Comparison of ENCODE assay signal across 11 cellular contexts in the genomic region with DNA sequence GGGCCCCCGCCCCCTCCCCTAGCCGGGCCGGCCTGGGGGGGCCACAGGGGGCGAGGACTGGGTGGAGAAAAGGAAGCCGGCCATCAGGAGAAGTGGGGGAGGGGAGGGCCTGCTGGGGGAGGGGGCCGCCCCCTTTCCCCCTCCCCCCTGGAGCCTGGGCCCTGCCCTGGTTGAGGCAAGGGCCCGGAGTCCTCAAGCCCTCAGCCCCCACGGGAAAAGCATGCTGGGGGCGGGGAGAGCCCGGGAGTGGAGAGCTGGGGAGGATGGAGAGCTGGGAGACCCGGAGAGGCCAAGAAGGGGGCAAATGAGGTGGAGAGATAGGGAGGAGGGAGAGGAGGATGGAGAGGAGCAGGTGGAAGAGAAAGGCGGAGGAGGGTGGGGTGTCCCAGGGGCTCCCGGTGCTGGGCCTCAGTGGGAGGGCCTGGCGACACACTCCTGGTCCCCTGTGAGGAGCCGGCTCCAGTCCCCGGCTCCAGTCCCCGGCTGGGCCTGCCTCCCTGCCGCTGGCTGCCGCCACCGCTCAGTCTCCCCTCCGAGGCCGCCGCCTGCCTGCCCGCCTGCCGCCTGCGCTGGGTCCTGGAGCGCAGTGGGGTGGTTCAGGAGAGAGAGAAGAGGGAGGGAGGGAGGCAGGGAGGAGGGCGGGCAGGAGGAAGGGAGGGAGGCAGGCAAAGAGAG. TPM values are rescaled to one million over a fixed set of nuclear protein-coding genes. Genes with fewer than 3 reads are reported as not detected.
DNase-seq lines count a peak whose midpoint lies in the region; ATAC-seq and TF ChIP-seq lines count a peak whose summit lies in the region.
"Had no signal": no experiment of that assay in that cellular context is flagged by ENCODE, and none has a peak within 500 bp of the region (broad histone marks: within the 10 kb centered on the region; RNA-seq: fewer than 3 reads in every experiment).

Gene GRIK5 (minus strand): TSS at position 588 of the 675 bp plus-strand sequence. CDS start 4,436 bp downstream, outside the sequence.

- H3K27ac Mint-ChIP-seq in central memory CD8-positive, alpha-beta T cell (ENCODE audit: low read depth) = peak within 1 kb of the TSS; percentile 38
- H3K27ac Mint-ChIP-seq: dendritic cell treated with granulocyte-macrophage colony-stimulating factor and Interleukin-4, amounts not matched to agents 40 ng/mL and 50 ng/mL, for 4 days had no signal

- H3K36me3 ChIP-seq in lower lobe of right lung (no peaks in the 10 kb centered on the region), thoracic aorta (no peaks in the 10 kb centered on the region)

- H3K36me3 Mint-ChIP-seq in central memory CD8-positive, alpha-beta T cell (ENCODE audit: insufficient read depth) = no peaks in the 10 kb centered on the region

- no peak for TF ChIP-seq CTCF in lower lobe of right lung (IDR thresholded peaks at IDR 0.05)
- no peak for TF ChIP-seq CTCF in thoracic aorta (IDR thresholded peaks at IDR 0.05)

- H3K27me3 Mint-ChIP-seq in central memory CD8-positive, alpha-beta T cell = peaks cover 2% of the 10 kb centered on the region

- H3K27ac ChIP-seq in lower lobe of right lung = no peak within 1 kb of the TSS
- H3K27ac ChIP-seq in thoracic aorta = peak within 1 kb of the TSS; percentile 54 to 70

- ATAC-seq in central memory CD8-positive, alpha-beta T cell (replicated peaks; ENCODE audit: extremely low read depth, poor library complexity, severe bottlenecking) = no peak
- ATAC-seq in lower lobe of right lung (no peak), thoracic aorta (ENCODE audit: insufficient number of reproducible peaks, low FRiP score, low read depth) (no peak), HG02571 (IDR thresholded peaks at IDR 0.05; ENCODE audit: unreplicated experiment) (no peak)

- intact Hi-C loops in lower lobe of right lung (cut with DNase I) = no loop called here

- no peaks in the 10 kb centered on the region for H3K9me3 Mint-ChIP-seq in central memory CD8-positive, alpha-beta T cell
- H3K9me3 Mint-ChIP-seq: dendritic cell treated with granulocyte-macrophage colony-stimulating factor and Interleukin-4, amounts not matched to agents 40 ng/mL and 50 ng/mL, for 4 days had no signal

- peaks cover 43% of the 10 kb centered on the region for H3K27me3 ChIP-seq in lower lobe of right lung (ENCODE audit: low read depth)
- H3K27me3 ChIP-seq in thoracic aorta (replicated peaks; ENCODE audit: insufficient read depth) = no peaks in the 10 kb centered on the region

- no peaks in the 10 kb centered on the region for H3K9me3 ChIP-seq in lower lobe of right lung
- H3K9me3 ChIP-seq in thoracic aorta = no peaks in the 10 kb centered on the region

- no peak within 1 kb of the TSS for H3K4me3 Mint-ChIP-seq in central memory CD8-positive, alpha-beta T cell
- H3K4me3 Mint-ChIP-seq: dendritic cell treated with granulocyte-macrophage colony-stimulating factor and Interleukin-4, amounts not matched to agents 40 ng/mL and 50 ng/mL, for 4 days had no signal

- no peaks in the 10 kb centered on the region for H3K4me1 Mint-ChIP-seq in central memory CD8-positive, alpha-beta T cell

- DNase-seq in NCI-H1694 treated with DMSO at 0.1 percent for 48 hours (lab: John Stamatoyannopoulos, UW) (peak; percentile 34), NCI-H1694 (lab: John Stamatoyannopoulos, UW) (no peak), lower lobe of right lung (no peak), thoracic aorta (ENCODE audit: low spot score) (no peak), 8988T (no peak), NOMO-1 (lab: John Stamatoyannopoulos, UW; ENCODE audit: unreplicated experiment in 2 of 2) (no peak)
- DNase-seq in central memory CD8-positive, alpha-beta T cell (ENCODE audit: low spot score in 2 of 2) = no peak
- DNase-seq: activated CD4-positive, alpha-beta T cell treated with anti-CD3 and anti-CD28 coated beads for 4 hours; NCI-H446 had no signal

- peak within 1 kb of the TSS; percentile 6 for H3K4me3 ChIP-seq in lower lobe of right lung
- peak within 1 kb of the TSS; percentile 82 for H3K4me3 ChIP-seq in thoracic aorta

- no peaks in the 10 kb centered on the region for H3K4me1 ChIP-seq in lower lobe of right lung
- H3K4me1 ChIP-seq in thoracic aorta (ENCODE audit: control insufficient read depth in 1 of 2, low read depth in 2 of 2) = peaks cover 7 to 25% of the 10 kb centered on the region in 2 donors

RNA-seq across cellular contexts. Expression of gene GRIK5, which starts in this region (rescaled TPM):
- total RNA-seq in lower lobe of right lung (0.41 TPM), thoracic aorta (10 to 100 TPM; 22.3 to 24.8 TPM)

Comparison
In these comparisons a context has a peak if more than half of its experiments do, and no peak if none do; other contexts are left out.
1. RNA of gene GRIK5 (total RNA-seq): 22.3 to 24.8 TPM in thoracic aorta; 0.41 TPM in lower lobe of right lung (single experiment); every median in the first group is over 10 times any median in the second.